ENCODE assay signal across 7 cellular contexts in the genomic region with DNA sequence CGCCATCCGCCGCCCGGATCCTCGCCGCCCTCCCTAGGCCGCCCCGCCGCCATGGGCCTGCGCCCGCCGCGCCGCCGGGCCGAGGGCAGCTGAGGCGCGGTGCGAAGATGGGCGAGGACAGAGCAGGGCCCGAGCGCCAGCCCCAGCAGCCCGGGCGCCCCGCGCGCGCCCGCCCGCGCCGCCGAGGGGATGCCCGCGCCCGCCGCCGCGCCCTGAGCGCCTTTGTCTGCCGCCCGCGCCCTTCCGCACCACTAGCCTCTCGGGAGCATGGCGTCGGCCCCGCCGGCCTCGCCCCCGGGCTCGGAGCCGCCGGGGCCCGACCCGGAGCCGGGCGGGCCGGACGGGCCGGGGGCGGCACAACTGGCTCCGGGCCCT. TPM values are rescaled to one million over a fixed set of nuclear protein-coding genes. Genes with fewer than 3 reads are reported as not detected.
DNase-seq lines count a peak whose midpoint lies in the region; ATAC-seq, FAIRE-seq and TF ChIP-seq lines count a peak whose summit lies in the region.

No MANE protein-coding gene starts in this region.

- TF ChIP-seq EP300 in ovary (IDR thresholded peaks at IDR 0.05), result no peak

- peaks cover 43% of the 10 kb centered on the region for H3K79me2 ChIP-seq in endothelial cell of umbilical vein (ENCODE audit: control insufficient read depth, insufficient read depth, low read length)

- no peaks in the 10 kb centered on the region for H3K9me1 ChIP-seq in endothelial cell of umbilical vein (replicated peaks; ENCODE audit: control insufficient read depth, extremely low read depth, insufficient read depth, low read length)

- H3K27ac ChIP-seq in SJCRH30 (no peak overlapping the region), endothelial cell of umbilical vein (ENCODE audit: insufficient read depth, low read depth, low read length) (peak overlapping the region; percentile 94), ovary (peak overlapping the region; percentile 65 to 88)

- WGBS in ovary, 3 donors, result 0% methylated on average over 35 to 62 of the region's 63 CpGs

- H3K4me2 ChIP-seq in endothelial cell of umbilical vein (ENCODE audit: insufficient read depth, low read length), result no peak overlapping the region

- intact Hi-C loops in endothelial cell of umbilical vein (cut with micrococcal nuclease), result loop anchor here (1.0 to 5.0 kb wide), 3 partner anchors 52 to 102 kb away; a partner anchor contains a TSS
- intact Hi-C loops in ovary (cut with DNase I), result loop anchor here in 1 of 4 donors (1.0 kb wide), 1 partner anchor 102 kb away; a partner anchor contains a TSS

- H3K9me3 ChIP-seq in SJCRH30 (replicated peaks) (no peaks in the 10 kb centered on the region), endothelial cell of umbilical vein (replicated peaks; ENCODE audit: control insufficient read depth, insufficient read depth, low read length) (no peaks in the 10 kb centered on the region), ovary (no peaks in the 10 kb centered on the region)

- no peak for TF ChIP-seq POLR2A in endothelial cell of umbilical vein (IDR thresholded peaks at IDR 0.05; ENCODE audit: low read depth, low read length)
- TF ChIP-seq POLR2A in ovary (IDR thresholded peaks at IDR 0.05), result no peak
- TF ChIP-seq POLR2A in H54 (IDR thresholded peaks at IDR 0.05; ENCODE audit: low read depth, low read length), result no peak

- peak overlapping the region; percentile 21 for H2AFZ ChIP-seq in endothelial cell of umbilical vein (ENCODE audit: low read depth, low read length)

- peaks cover 6% of the 10 kb centered on the region for H4K20me1 ChIP-seq in endothelial cell of umbilical vein (replicated peaks; ENCODE audit: control insufficient read depth, extremely low read depth, insufficient read depth, low read length)

- peak overlapping the region; percentile 71 for H3K9ac ChIP-seq in endothelial cell of umbilical vein (replicated peaks; ENCODE audit: extremely low read depth, insufficient read depth, low read length)

- no peaks in the 10 kb centered on the region; the same call in 1 of the 2 replicates for H3K36me3 ChIP-seq in SJCRH30
- H3K36me3 ChIP-seq in endothelial cell of umbilical vein (ENCODE audit: control insufficient read depth in 2 of 2, extremely low read depth in 1 of 2, insufficient read depth in 2 of 2, low read length in 2 of 2), result no peaks in the 10 kb centered on the region
- H3K36me3 ChIP-seq in ovary, result no peaks in the 10 kb centered on the region

- H3K4me1 ChIP-seq in SJCRH30, result no peaks in the 10 kb centered on the region
- peaks cover 27% of the 10 kb centered on the region for H3K4me1 ChIP-seq in endothelial cell of umbilical vein (ENCODE audit: control insufficient read depth, extremely low read depth, insufficient read depth, low read length)
- peaks cover 9% of the 10 kb centered on the region for H3K4me1 ChIP-seq in ovary (ENCODE audit: insufficient read depth)

- POLR2A ChIA-PET in endothelial cell of umbilical vein (lab: Charles Lee), result no interaction called here

- no peak for TF ChIP-seq CTCF in endothelial cell of umbilical vein (IDR thresholded peaks at IDR 0.05; ENCODE audit: extremely low read depth in 1 of 2, insufficient read depth in 1 of 2, low read depth in 1 of 2, low read length in 2 of 2)
- TF ChIP-seq CTCF in ovary (IDR thresholded peaks at IDR 0.05), result no peak

- H3K4me3 ChIP-seq in SJCRH30, result peak overlapping the region; percentile 63
- peak overlapping the region; percentile 3 to 81 (median 77) for H3K4me3 ChIP-seq in endothelial cell of umbilical vein (replicated peaks in 1 of 3; ENCODE audit: insufficient read depth in 1 of 3, low read depth in 1 of 3, low read length in 3 of 3)
- H3K4me3 ChIP-seq in ovary, result peak overlapping the region; percentile 58

- no peak for FAIRE-seq in endothelial cell of umbilical vein (lab: Jason Lieb, UNC)
- FAIRE-seq in H54 (lab: Jason Lieb, UNC), result no peak

- ATAC-seq in GM18867 (IDR thresholded peaks at IDR 0.05; ENCODE audit: unreplicated experiment) (peak; percentile 36), HG02588 (IDR thresholded peaks at IDR 0.05; ENCODE audit: unreplicated experiment) (peak; percentile 30)

- no peaks in the 10 kb centered on the region for H3K27me3 ChIP-seq in SJCRH30
- no peaks in the 10 kb centered on the region for H3K27me3 ChIP-seq in endothelial cell of umbilical vein (ENCODE audit: control insufficient read depth in 2 of 2, insufficient read depth in 2 of 2, low read length in 2 of 2)
- no peaks in the 10 kb centered on the region for H3K27me3 ChIP-seq in ovary

- CTCF ChIA-PET in endothelial cell of umbilical vein (lab: Charles Lee), result interaction anchor here (1.1 to 3.6 kb wide), 3 partner anchors 32 to 151 kb away, joined by 3 to 19 read pairs (median 7); no protein-coding TSS in a partner anchor

- DNase-seq in SJCRH30 (no peak), endothelial cell of umbilical vein (ENCODE audit: low read depth, low spot score) (no peak), ovary (no peak), cerebellum (ENCODE audit: low spot score) (no peak), H54 (ENCODE audit: insufficient read length, low spot score) (no peak)

- BruUV-seq in endothelial cell of umbilical vein (replicated peaks; lab: Mats Ljungman, UMichigan), result no TSS peak

- dilution Hi-C loops in endothelial cell of umbilical vein (cut with MboI; ENCODE audit: extremely low pct_ligation_motif_present, low sequenced_read_pairs), result no loop called here

RNA-seq across cellular contexts. Expression of a gene that starts 0.3 kb away (rescaled TPM):
- 28.6 and 30.2 TPM in 2 replicates for total RNA-seq in SJCRH30 (2014; rRNA removed; shearing (Covaris generic))
- 64.9 and 75.9 TPM in 2 replicates for total RNA-seq in endothelial cell of umbilical vein
- polyA plus RNA-seq in endothelial cell of umbilical vein, result 19.3 and 20.5 TPM in 2 replicates
- 21.7 and 25.3 TPM in 2 replicates for polyA plus RNA-seq in endothelial cell of umbilical vein (2011; cell fraction: cytosol; rRNA removed)
- polyA plus RNA-seq in endothelial cell of umbilical vein (2011; cell fraction: nucleus; rRNA removed), result 61.5 and 72.6 TPM in 2 replicates
- 36.9 and 44.4 TPM in 2 replicates for polyA plus RNA-seq in endothelial cell of umbilical vein (2012)
- 28.4 and 37.7 TPM in 2 replicates for polyA minus RNA-seq in endothelial cell of umbilical vein
- polyA minus RNA-seq in endothelial cell of umbilical vein (2011; cell fraction: cytosol; rRNA and poly(A)+ RNA removed), result 6.7 TPM
- 30.2 and 32.3 TPM in 2 replicates for polyA minus RNA-seq in endothelial cell of umbilical vein (2011; cell fraction: nucleus; rRNA and poly(A)+ RNA removed)
- total RNA-seq in ovary, result 10 to 100 TPM; 35.9 to 58.1 (median 38.1) TPM
- 10 to 100 TPM; 18.0 to 40.1 TPM for polyA plus RNA-seq in ovary
- total RNA-seq in cerebellum, result 29.2 TPM

RNA-seq across cellular contexts. Expression of a gene that starts 24.0 kb away (rescaled TPM):
- 4.8 and 5.7 TPM in 2 replicates for total RNA-seq in SJCRH30 (2014; rRNA removed; shearing (Covaris generic))
- total RNA-seq in endothelial cell of umbilical vein, result 23.1 and 28.3 TPM in 2 replicates
- polyA plus RNA-seq in endothelial cell of umbilical vein, result 46.5 and 61.7 TPM in 2 replicates
- polyA plus RNA-seq in endothelial cell of umbilical vein (2011; cell fraction: cytosol; rRNA removed), result 19.8 and 30.3 TPM in 2 replicates
- polyA plus RNA-seq in endothelial cell of umbilical vein (2011; cell fraction: nucleus; rRNA removed), result 82.4 and 87.1 TPM in 2 replicates
- 16.7 and 26.2 TPM in 2 replicates for polyA plus RNA-seq in endothelial cell of umbilical vein (2012)
- 13.3 and 20.1 TPM in 2 replicates for polyA minus RNA-seq in endothelial cell of umbilical vein
- polyA minus RNA-seq in endothelial cell of umbilical vein (2011; cell fraction: cytosol; rRNA and poly(A)+ RNA removed), result 17.4 TPM
- polyA minus RNA-seq in endothelial cell of umbilical vein (2011; cell fraction: nucleus; rRNA and poly(A)+ RNA removed), result 12.1 and 15.1 TPM in 2 replicates
- total RNA-seq in ovary, result 10 to 100 TPM; 10.2 to 23.7 (median 15.1) TPM
- polyA plus RNA-seq in ovary, result 10 to 100 TPM in 1 of 2 donors, 1 to 10 TPM in 1; 2.1 to 13.0 TPM
- 5.6 TPM for total RNA-seq in cerebellum

RNA-seq across cellular contexts. Expression of a gene that starts 28.7 kb away (rescaled TPM):
- total RNA-seq in SJCRH30 (2014; rRNA removed; shearing (Covaris generic)), result 140 and 149 TPM in 2 replicates
- 166 and 170 TPM in 2 replicates for total RNA-seq in endothelial cell of umbilical vein
- polyA plus RNA-seq in endothelial cell of umbilical vein, result 264 and 412 TPM in 2 replicates
- 190 and 214 TPM in 2 replicates for polyA plus RNA-seq in endothelial cell of umbilical vein (2011; cell fraction: cytosol; rRNA removed)
- polyA plus RNA-seq in endothelial cell of umbilical vein (2011; cell fraction: nucleus; rRNA removed), result 111 and 145 TPM in 2 replicates
- polyA plus RNA-seq in endothelial cell of umbilical vein (2012), result 180 and 258 TPM in 2 replicates
- polyA minus RNA-seq in endothelial cell of umbilical vein, result 70.2 and 79.0 TPM in 2 replicates
- polyA minus RNA-seq in endothelial cell of umbilical vein (2011; cell fraction: cytosol; rRNA and poly(A)+ RNA removed), result 15.6 TPM
- polyA minus RNA-seq in endothelial cell of umbilical vein (2011; cell fraction: nucleus; rRNA and poly(A)+ RNA removed), result 21.5 and 33.0 TPM in 2 replicates
- total RNA-seq in ovary, result 100 to 1,000 TPM in 3 of 7 donors, 10 to 100 TPM in 4; 48.8 to 133 (median 93.4) TPM
- 100 to 1,000 TPM in 1 of 2 donors, 10 to 100 TPM in 1; 72.9 to 117 TPM for polyA plus RNA-seq in ovary
- total RNA-seq in cerebellum, result 19.1 TPM

RNA-seq across cellular contexts. Expression of a gene that starts 43.9 kb away (rescaled TPM):
- total RNA-seq in SJCRH30 (2014; rRNA removed; shearing (Covaris generic)), result 25.6 and 27.5 TPM in 2 replicates
- total RNA-seq in endothelial cell of umbilical vein, result 88.1 and 89.8 TPM in 2 replicates
- 365 and 484 TPM in 2 replicates for polyA plus RNA-seq in endothelial cell of umbilical vein
- 169 and 201 TPM in 2 replicates for polyA plus RNA-seq in endothelial cell of umbilical vein (2011; cell fraction: cytosol; rRNA removed)
- polyA plus RNA-seq in endothelial cell of umbilical vein (2011; cell fraction: nucleus; rRNA removed), result 127 and 155 TPM in 2 replicates
- 90.7 and 148 TPM in 2 replicates for polyA plus RNA-seq in endothelial cell of umbilical vein (2012)
- polyA minus RNA-seq in endothelial cell of umbilical vein, result 166 and 233 TPM in 2 replicates
- 27.0 TPM for polyA minus RNA-seq in endothelial cell of umbilical vein (2011; cell fraction: cytosol; rRNA and poly(A)+ RNA removed)
- 51.9 and 54.7 TPM in 2 replicates for polyA minus RNA-seq in endothelial cell of umbilical vein (2011; cell fraction: nucleus; rRNA and poly(A)+ RNA removed)
- 10 to 100 TPM; 13.0 to 39.8 (median 23.2) TPM for total RNA-seq in ovary
- 10 to 100 TPM; 13.9 to 17.9 TPM for polyA plus RNA-seq in ovary
- 17.5 TPM for total RNA-seq in cerebellum

RNA-seq across cellular contexts. Expression of a gene that starts 55.4 kb away (rescaled TPM):
- 81.4 and 96.8 TPM in 2 replicates for total RNA-seq in SJCRH30 (2014; rRNA removed; shearing (Covaris generic))
- total RNA-seq in endothelial cell of umbilical vein, result 86.3 and 104 TPM in 2 replicates
- 180 and 198 TPM in 2 replicates for polyA plus RNA-seq in endothelial cell of umbilical vein
- 158 and 211 TPM in 2 replicates for polyA plus RNA-seq in endothelial cell of umbilical vein (2011; cell fraction: cytosol; rRNA removed)
- polyA plus RNA-seq in endothelial cell of umbilical vein (2011; cell fraction: nucleus; rRNA removed), result 82.8 and 92.3 TPM in 2 replicates
- polyA plus RNA-seq in endothelial cell of umbilical vein (2012), result 88.7 and 102 TPM in 2 replicates
- 57.6 and 61.2 TPM in 2 replicates for polyA minus RNA-seq in endothelial cell of umbilical vein
- polyA minus RNA-seq in endothelial cell of umbilical vein (2011; cell fraction: cytosol; rRNA and poly(A)+ RNA removed), result 48.4 TPM
- polyA minus RNA-seq in endothelial cell of umbilical vein (2011; cell fraction: nucleus; rRNA and poly(A)+ RNA removed), result 10.6 and 16.3 TPM in 2 replicates
- total RNA-seq in ovary, result 10 to 100 TPM; 38.9 to 57.7 (median 40.9) TPM
- polyA plus RNA-seq in ovary, result 10 to 100 TPM; 28.4 to 53.0 TPM
- total RNA-seq in cerebellum, result 26.2 TPM
